8 cellular contexts compared by ENCODE assay signal in genomic region chr1:112466078-112466660, GRCh38. TPM values are rescaled to one million over a fixed set of nuclear protein-coding genes. Genes with fewer than 3 reads are reported as not detected.
A peak's percentile ranks its signal among the peaks of the same experiment; 100 is the strongest.
DNase-seq lines count a peak whose midpoint lies in the region; ATAC-seq, FAIRE-seq and TF ChIP-seq lines count a peak whose summit lies in the region.

No MANE protein-coding gene starts in this region.

- no peak overlapping the region for H3K56ac ChIP-seq in H1 (replicated peaks; ENCODE audit: insufficient read length, low read depth, low read length)

- H4K8ac ChIP-seq in H1 (ENCODE audit: extremely low read depth, insufficient read depth, low read length) = no peak overlapping the region; the same call in 1 of the 2 replicates

- WGBS in H1 (ENCODE audit: extremely low coverage in 1 of 2, insufficient coverage in 1 of 2, insufficient read length in 1 of 2, insufficient replicate concordance in 2 of 2, low coverage in 1 of 2, low lambda C conversion rate in 2 of 2, missing lambda C conversion rate in 1 of 2), 2 experiments = 6% methylated on average over 31 of the region's 31 CpGs; no CpG with 5 or more reads in 1 of the 2 experiments

- TF ChIP-seq CTCF in Caco-2 (IDR thresholded peaks at IDR 0.05; ENCODE audit: insufficient read depth in 1 of 2, low read depth in 1 of 2, low read length in 1 of 2, severe bottlenecking in 1 of 2, unreplicated experiment in 1 of 2) (peak; percentile 67 to 76), H1 (IDR thresholded peaks at IDR 0.05; ENCODE audit: control extremely low read depth in 1 of 3, insufficient read depth in 1 of 3, low read depth in 1 of 3, low read length in 3 of 3) (peak; percentile 71 to 93 (median 89))

- H3K23me2 ChIP-seq in H1 (ENCODE audit: low read depth, low read length) = no peaks in the 10 kb centered on the region

- H2AFZ ChIP-seq in H1 (ENCODE audit: low read length) = peak overlapping the region; percentile 86; the same call in 1 of the 2 replicates

- no peak for FAIRE-seq in H1 (lab: Jason Lieb, UNC)

- H3K27ac Mint-ChIP-seq in Caco-2 (ENCODE audit: unreplicated experiment) = no peak overlapping the region
- peak overlapping the region; percentile 52 for H3K27ac Mint-ChIP-seq in activated CD8-positive, alpha-beta memory T cell treated with anti-CD3 and anti-CD28 coated beads, Interleukin-2, amount 10 ng/mL, durations not matched to agents 7 days and 5 days

- TF ChIP-seq POLR2A in H1 (IDR thresholded peaks at IDR 0.05; ENCODE audit: control extremely low read depth in 1 of 2, low read depth in 2 of 2, low read length in 2 of 2) = peak in 1 of 2 experiments; percentile 60; a peak in 2 of 3 replicates

- POLR2A ChIA-PET in Caco-2 (lab: Charles Lee) = interaction anchor here (0.7 kb wide), 1 partner anchor 158 kb away, joined by 3 read pairs; no protein-coding TSS in a partner anchor
- POLR2A ChIA-PET in H1 (lab: Charles Lee; ENCODE audit: partially characterized antibody) = interaction anchor here (0.8 to 3.4 kb wide), 13 partner anchors 10 to 534 kb away, joined by 3 to 12 read pairs (median 3); partner anchors contain the start of genes CTTNBP2NL, MOV10 and RHOC

- peaks cover 8% of the 10 kb centered on the region for H3K36me3 Mint-ChIP-seq in Caco-2 (ENCODE audit: insufficient read depth, unreplicated experiment)
- no peaks in the 10 kb centered on the region for H3K36me3 Mint-ChIP-seq in activated CD8-positive, alpha-beta memory T cell treated with anti-CD3 and anti-CD28 coated beads, Interleukin-2, amount 10 ng/mL, durations not matched to agents 7 days and 5 days

- H3K18ac ChIP-seq in H1 (ENCODE audit: extremely low read depth, low read length) = peak overlapping the region; percentile 29; the same call in 1 of the 2 replicates

- no peaks in the 10 kb centered on the region for H3K36me3 ChIP-seq in Caco-2 (ENCODE audit: control insufficient read depth, insufficient read depth, low read length)
- no peaks in the 10 kb centered on the region for H3K36me3 ChIP-seq in H1 (ENCODE audit: control insufficient read depth in 2 of 4, insufficient read depth in 4 of 4, low read length in 3 of 4)

- H3K9me3 Mint-ChIP-seq in Caco-2 (ENCODE audit: unreplicated experiment) = no peaks in the 10 kb centered on the region
- H3K9me3 Mint-ChIP-seq in activated CD8-positive, alpha-beta memory T cell treated with anti-CD3 and anti-CD28 coated beads, Interleukin-2, amount 10 ng/mL, durations not matched to agents 7 days and 5 days (ENCODE audit: low read depth) = no peaks in the 10 kb centered on the region

- no peak overlapping the region for H3K23ac ChIP-seq in H1 (ENCODE audit: insufficient read length)

- H3K14ac ChIP-seq in H1 (ENCODE audit: insufficient read length) = no peak overlapping the region

- H3K4me1 ChIP-seq in Caco-2 = peaks cover 5% of the 10 kb centered on the region; the same call in 1 of the 2 replicates
- peaks cover 1 to 9% (median 5%) of the 10 kb centered on the region in 4 experiments; a peak in 5 of 7 replicates for H3K4me1 ChIP-seq in H1 (replicated peaks in 1 of 4; ENCODE audit: control insufficient read depth in 3 of 4, insufficient read depth in 4 of 4, low read length in 3 of 4)

- H2BK12ac ChIP-seq in H1 (ENCODE audit: low read depth, low read length) = peak overlapping the region; percentile 78; the same call in 1 of the 2 replicates

- peak overlapping the region; percentile 11 to 56 for H3K4me2 ChIP-seq in H1 (ENCODE audit: insufficient read depth in 1 of 2, low read depth in 2 of 2, low read length in 2 of 2)

- no peaks in the 10 kb centered on the region for H3K79me1 ChIP-seq in H1 (ENCODE audit: low read depth, low read length)

- H2BK15ac ChIP-seq in H1 (ENCODE audit: low read length) = no peak overlapping the region

- peak; percentile 69 to 78 for TF ChIP-seq RAD21 in H1 (IDR thresholded peaks at IDR 0.05 in 1 of 2, conservative IDR thresholded peaks at IDR 0.05 in 1 of 2; ENCODE audit: low read depth in 2 of 2, low read length in 2 of 2)

- no peak overlapping the region for H2BK5ac ChIP-seq in H1 (ENCODE audit: low read depth, low read length)

- H2BK120ac ChIP-seq in H1 (replicated peaks; ENCODE audit: low read depth, low read length) = no peak overlapping the region

- CTCF ChIA-PET in Caco-2 (lab: Charles Lee) = interaction anchor here (1.4 to 1.5 kb wide), 2 partner anchors 72 to 75 kb away, joined by 6 to 7 read pairs; no protein-coding TSS in a partner anchor
- CTCF ChIA-PET in activated CD8-positive, alpha-beta memory T cell treated with anti-CD3 and anti-CD28 coated beads, Interleukin-2, amount 10 ng/mL, durations not matched to agents 7 days and 5 days (lab: Charles Lee) = interaction anchor here (0.6 to 10.4 kb wide), 25 partner anchors 9 to 251 kb away, joined by 3 to 171 read pairs (median 4); partner anchors contain the start of genes CTTNBP2NL and PPM1J
- CTCF ChIA-PET in H1 (lab: Charles Lee; ENCODE audit: partially characterized antibody) = interaction anchor here (0.6 to 7.9 kb wide), 37 partner anchors 9 to 1146 kb away, joined by 3 to 80 read pairs (median 4); partner anchors contain the start of genes CTTNBP2NL and MOV10

- H3K9me3 ChIP-seq in Caco-2 (no peaks in the 10 kb centered on the region), H1 (ENCODE audit: insufficient read depth in 2 of 2, low read depth in 1 of 2, low read length in 1 of 2) (no peaks in the 10 kb centered on the region)

- H3K27me3 ChIP-seq in Caco-2 (replicated peaks; ENCODE audit: control insufficient read depth, insufficient read depth, low read length) (no peaks in the 10 kb centered on the region), H1 (replicated peaks in 1 of 4; ENCODE audit: control insufficient read depth in 3 of 4, extremely low read depth in 1 of 4, insufficient read depth in 3 of 4, low read length in 3 of 4) (peaks cover 0 to 12% (median 3%) of the 10 kb centered on the region in 4 experiments; a peak in 4 of 7 replicates)

- BruUV-seq in Caco-2 (replicated peaks; lab: Mats Ljungman, UMichigan) = no TSS peak

- peak overlapping the region; percentile 21; the same call in 1 of the 2 replicates for H3K4me3 ChIP-seq in Caco-2 (ENCODE audit: low read depth, low read length)
- peak overlapping the region in 2 of 4 experiments; percentile 10 to 37; a peak in 3 of 8 replicates for H3K4me3 ChIP-seq in H1 (ENCODE audit: extremely low read depth in 1 of 4, insufficient read depth in 2 of 4, low read depth in 3 of 4, low read length in 4 of 4)

- H2AK5ac ChIP-seq in H1 (ENCODE audit: low read depth, low read length) = no peak overlapping the region

- H3K4me1 Mint-ChIP-seq in Caco-2 (ENCODE audit: low read depth, unreplicated experiment) = peaks cover 8% of the 10 kb centered on the region
- peaks cover 13% of the 10 kb centered on the region for H3K4me1 Mint-ChIP-seq in activated CD8-positive, alpha-beta memory T cell treated with anti-CD3 and anti-CD28 coated beads, Interleukin-2, amount 10 ng/mL, durations not matched to agents 7 days and 5 days

- no peaks in the 10 kb centered on the region for H4K20me1 ChIP-seq in H1 (replicated peaks in 1 of 2; ENCODE audit: control insufficient read depth in 1 of 2, insufficient read depth in 2 of 2, low read length in 2 of 2)

- DNase-seq in Caco-2 (peak; percentile 87 to 90), HT1080 (ENCODE audit: low read depth) (peak; percentile 89), NOMO-1 treated with DMSO at 0.1 percent for 48 hours (lab: John Stamatoyannopoulos, UW; ENCODE audit: unreplicated experiment) (peak; percentile 99), H1 (ENCODE audit: low read depth in 1 of 2, low spot score in 2 of 2) (peak; percentile 83 to 98), mesenteric fat pad (ENCODE audit: low spot score) (peak; percentile 99)
- peak; percentile 90 for DNase-seq in activated CD8-positive, alpha-beta memory T cell treated with anti-CD3 and anti-CD28 coated beads, Interleukin-2, amount 10 ng/mL, durations not matched to agents 7 days and 5 days
- peak; percentile 59 for DNase-seq in stimulated activated CD8-positive, alpha-beta memory T cell treated with anti-CD3 and anti-CD28 coated beads, Interleukin-15, amount 100 ng/mL, for 24 hours (ENCODE audit: low read depth)

- no peak overlapping the region for H4K5ac ChIP-seq in H1 (ENCODE audit: insufficient read length, low read depth, low read length)

- intact Hi-C loops in Caco-2 (cut with micrococcal nuclease; ENCODE audit: unreplicated experiment) = loop anchor here (1.0 kb wide), 1 partner anchor 75 kb away; no protein-coding TSS in a partner anchor

- no peak overlapping the region for H3K9ac ChIP-seq in H1 (replicated peaks in 1 of 4; ENCODE audit: extremely low read depth in 1 of 4, low read depth in 3 of 4, low read length in 3 of 4)

- 0 out of 3 replicates have a peak, but pooled peaks of 1 of the 2 experiments have one; percentile 19 for TF ChIP-seq EP300 in H1 (IDR thresholded peaks at IDR 0.05; ENCODE audit: borderline replicate concordance in 1 of 2, low read depth in 2 of 2, low read length in 2 of 2)

- no peak overlapping the region for H4K91ac ChIP-seq in H1 (replicated peaks; ENCODE audit: insufficient read length, low read length)

- H3K4me3 Mint-ChIP-seq in Caco-2 (ENCODE audit: unreplicated experiment) = peak overlapping the region; percentile 61
- peak overlapping the region; percentile 76 for H3K4me3 Mint-ChIP-seq in activated CD8-positive, alpha-beta memory T cell treated with anti-CD3 and anti-CD28 coated beads, Interleukin-2, amount 10 ng/mL, durations not matched to agents 7 days and 5 days

- H3K79me2 ChIP-seq in H1 (ENCODE audit: control insufficient read depth in 1 of 2, insufficient read depth in 2 of 2, low read length in 2 of 2) = no peaks in the 10 kb centered on the region

- no peak overlapping the region for H2BK20ac ChIP-seq in H1 (ENCODE audit: low read length)

- ATAC-seq in GM21367 (IDR thresholded peaks at IDR 0.05; ENCODE audit: unreplicated experiment) = peak; percentile 79
- ATAC-seq in activated CD8-positive, alpha-beta memory T cell treated with anti-CD3 and anti-CD28 coated beads, Interleukin-2, amount 10 ng/mL, durations not matched to agents 7 days and 5 days = peak; percentile 98

- no peaks in the 10 kb centered on the region for H3K27me3 Mint-ChIP-seq in Caco-2 (ENCODE audit: insufficient read depth, unreplicated experiment)
- H3K27me3 Mint-ChIP-seq in activated CD8-positive, alpha-beta memory T cell treated with anti-CD3 and anti-CD28 coated beads, Interleukin-2, amount 10 ng/mL, durations not matched to agents 7 days and 5 days = peaks cover 25% of the 10 kb centered on the region

- H3K4ac ChIP-seq in H1 (replicated peaks; ENCODE audit: insufficient read length, low read depth, low read length) = no peak overlapping the region

- H3K27ac ChIP-seq in H1 (ENCODE audit: low read depth, low read length) = no peak overlapping the region

RNA-seq across cellular contexts. Expression of gene WNT2B, which starts 42.6 kb away (rescaled TPM):
- total RNA-seq in Caco-2 (2022) (0.46 and 0.70 TPM in 2 replicates), mesenteric fat pad (3.9 TPM)
- 0.02 TPM in 1 of 2 replicates, not detected in the other for total RNA-seq in HT1080 (2014; rRNA removed; shearing (Covaris generic))
- 0.07 and 0.27 TPM in 2 replicates for polyA plus RNA-seq in HT1080 (2015; cell fraction: cytosol; rRNA removed)
- 1.3 and 1.4 TPM in 2 replicates for polyA plus RNA-seq in HT1080 (2015; cell fraction: nucleus; rRNA removed)
- under 1 TPM; 0.07 to 0.12 TPM for total RNA-seq in activated CD8-positive, alpha-beta memory T cell treated with anti-CD3 and anti-CD28 coated beads, Interleukin-2, amount 10 ng/mL, durations not matched to agents 7 days and 5 days
- total RNA-seq in H1 (2021; fragmentation: NEBNext Ultra II Directional; extraction: Animal tissue kit (Norgen Biotek cat#: 25700)) = 0.90 and 2.0 TPM in 2 replicates
- polyA plus RNA-seq in H1 (2011; rRNA removed) = 0.33 and 0.60 TPM in 2 replicates
- 0.56 TPM for polyA plus RNA-seq in H1 (2011; cell fraction: cytosol; rRNA removed)
- 1.9 TPM for polyA plus RNA-seq in H1 (2011; cell fraction: nucleus; rRNA removed)
- polyA plus RNA-seq in H1 (2012, experiment 1 of 2) = 0.52 to 1.2 TPM (median 0.84 TPM) in 4 replicates
- polyA plus RNA-seq in H1 (2012, experiment 2 of 2) = 0.05 TPM
- 0.30 TPM for polyA plus RNA-seq in H1 (2013, experiment 1 of 2)
- 0.28 TPM for polyA plus RNA-seq in H1 (2013, experiment 2 of 2)
- polyA minus RNA-seq in H1 (2011; rRNA and poly(A)+ RNA removed) = 0.59 and 0.95 TPM in 2 replicates
- polyA minus RNA-seq in H1 (2011; cell fraction: cytosol; rRNA and poly(A)+ RNA removed) = 0.59 TPM
- polyA minus RNA-seq in H1 (2011; cell fraction: nucleus; rRNA and poly(A)+ RNA removed) = 1.1 TPM
